Comparison of ENCODE assay signal across 11 cellular contexts in the genomic region with DNA sequence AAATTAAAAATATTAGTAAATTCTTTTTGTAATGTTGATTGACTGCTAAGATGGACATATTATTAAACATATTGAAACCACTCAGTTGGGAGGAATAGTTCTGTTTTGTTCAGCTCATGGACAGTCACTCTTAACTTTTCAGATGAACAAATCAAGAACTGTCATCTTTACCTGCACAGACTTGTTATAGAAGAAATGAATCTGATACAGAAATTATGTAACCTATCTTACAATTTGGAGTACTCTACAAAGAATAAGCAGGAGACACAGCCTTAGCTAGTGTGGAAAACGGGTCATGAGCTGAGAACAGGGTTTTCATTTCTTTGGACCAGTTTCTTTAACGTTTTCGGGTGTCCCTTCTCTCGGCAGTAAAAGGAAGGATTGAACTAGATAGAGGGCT. TPM values are rescaled to one million over a fixed set of nuclear protein-coding genes. Genes with fewer than 3 reads are reported as not detected.
DNase-seq lines count a peak whose midpoint lies in the region; ATAC-seq and TF ChIP-seq lines count a peak whose summit lies in the region.
"Had no signal": no experiment of that assay in that cellular context is flagged by ENCODE, and none has a peak within 500 bp of the region (broad histone marks: within the 10 kb centered on the region; RNA-seq: fewer than 3 reads in every experiment).

No MANE protein-coding gene starts in this region.

- no peaks in the 10 kb centered on the region for H3K27me3 ChIP-seq in layer of hippocampus (ENCODE audit: control insufficient read depth, insufficient read depth, low read length)
- no peaks in the 10 kb centered on the region for H3K27me3 ChIP-seq in stomach

- H3K4me3 ChIP-seq in stomach = no peak overlapping the region

- peak overlapping the region; percentile 79 for H3K27ac ChIP-seq in layer of hippocampus (ENCODE audit: low read depth, low read length)
- peak overlapping the region; percentile 83 to 88 (median 85) for H3K27ac ChIP-seq in stomach

- intact Hi-C loops in stomach (cut with DNase I; ENCODE audit: low total_unique reads) = no loop called here

- WGBS in stomach, 5 donors = 23 to 43% (median 29%) methylated on average over 4 of the region's 4 CpGs

- H3K36me3 ChIP-seq in stomach = no peaks in the 10 kb centered on the region

- no peak for TF ChIP-seq CTCF in stomach (IDR thresholded peaks at IDR 0.05)

- peaks cover 11 to 41% (median 32%) of the 10 kb centered on the region in 4 donors for H3K4me1 ChIP-seq in stomach

- no peak for TF ChIP-seq POLR2A in stomach (IDR thresholded peaks at IDR 0.05)

- no peak for DNase-seq in T-helper 1 cell
- no peak for DNase-seq in activated CD8-positive, alpha-beta T cell treated with anti-CD3 and anti-CD28 coated beads, Interleukin-2, amount 10 ng/mL, durations not matched to agents 7 days and 5 days
- no peak for DNase-seq in stomach
- DNase-seq in NCI-H2107 (lab: John Stamatoyannopoulos, UW) = no peak
- no peak for DNase-seq in NCI-H1048 (lab: John Stamatoyannopoulos, UW)
- DNase-seq: cerebellar nuclear complex; stimulated activated naive CD8-positive, alpha-beta T cell treated with anti-CD3 and anti-CD28 coated beads, Interleukin-15, Interleukin-2, amounts not matched to agents 100 U/mL and 50 U/mL, for 24 hours had no signal

- peaks cover 25% of the 10 kb centered on the region for H3K4me1 Mint-ChIP-seq in T-helper 1 cell treated with Interleukin-12 subunit alpha and Interleukin-12 subunit beta and Interleukin-4 antibody, amounts not matched to agents 30 μg/mL and 1 μg/mL, for 36 hours (ENCODE audit: low read depth)
- H3K4me1 Mint-ChIP-seq in activated CD8-positive, alpha-beta T cell treated with anti-CD3 and anti-CD28 coated beads, Interleukin-2, amount 10 ng/mL, durations not matched to agents 7 days and 5 days (ENCODE audit: low read depth) = peaks cover 27% of the 10 kb centered on the region

- no peaks in the 10 kb centered on the region for H3K9me3 Mint-ChIP-seq in T-helper 1 cell treated with Interleukin-12 subunit alpha and Interleukin-12 subunit beta and Interleukin-4 antibody, amounts not matched to agents 30 μg/mL and 1 μg/mL, for 36 hours
- no peaks in the 10 kb centered on the region for H3K9me3 Mint-ChIP-seq in activated CD8-positive, alpha-beta T cell treated with anti-CD3 and anti-CD28 coated beads, Interleukin-2, amount 10 ng/mL, durations not matched to agents 7 days and 5 days (ENCODE audit: insufficient read depth)

- H3K36me3 Mint-ChIP-seq in T-helper 1 cell treated with Interleukin-12 subunit alpha and Interleukin-12 subunit beta and Interleukin-4 antibody, amounts not matched to agents 30 μg/mL and 1 μg/mL, for 36 hours (ENCODE audit: low read depth) = peaks cover 8% of the 10 kb centered on the region
- peaks cover 27% of the 10 kb centered on the region for H3K36me3 Mint-ChIP-seq in activated CD8-positive, alpha-beta T cell treated with anti-CD3 and anti-CD28 coated beads, Interleukin-2, amount 10 ng/mL, durations not matched to agents 7 days and 5 days (ENCODE audit: low read depth)

- no peak for TF ChIP-seq EP300 in stomach (IDR thresholded peaks at IDR 0.05)

- H3K9me3 ChIP-seq in stomach = no peaks in the 10 kb centered on the region

- POLR2A ChIA-PET in activated CD8-positive, alpha-beta T cell treated with anti-CD3 and anti-CD28 coated beads, Interleukin-2, amount 10 ng/mL, durations not matched to agents 7 days and 5 days (lab: Charles Lee) = interaction anchor here (0.9 to 1.1 kb wide), 2 partner anchors 25 to 297 kb away, joined by 3 read pairs; no protein-coding TSS in a partner anchor

- ATAC-seq in activated CD8-positive, alpha-beta T cell treated with anti-CD3 and anti-CD28 coated beads, Interleukin-2, amount 10 ng/mL, durations not matched to agents 7 days and 5 days = no peak
- ATAC-seq in GM21528 (IDR thresholded peaks at IDR 0.05; ENCODE audit: low FRiP score, unreplicated experiment) = no peak
- ATAC-seq: activated CD4-positive, alpha-beta T cell treated with anti-CD3 and anti-CD28 coated beads for 36 hours; stimulated activated naive CD8-positive, alpha-beta T cell treated with anti-CD3 and anti-CD28 coated beads, Interleukin-15, Interleukin-2, amounts not matched to agents 100 U/mL and 50 U/mL, for 24 hours had no signal

- H3K27me3 Mint-ChIP-seq in T-helper 1 cell treated with Interleukin-12 subunit alpha and Interleukin-12 subunit beta and Interleukin-4 antibody, amounts not matched to agents 30 μg/mL and 1 μg/mL, for 36 hours (ENCODE audit: low read depth) = peaks cover 18% of the 10 kb centered on the region
- peaks cover 5% of the 10 kb centered on the region for H3K27me3 Mint-ChIP-seq in activated CD8-positive, alpha-beta T cell treated with anti-CD3 and anti-CD28 coated beads, Interleukin-2, amount 10 ng/mL, durations not matched to agents 7 days and 5 days (ENCODE audit: low read depth)

- CTCF ChIA-PET in activated CD8-positive, alpha-beta T cell treated with anti-CD3 and anti-CD28 coated beads, Interleukin-2, amount 10 ng/mL, durations not matched to agents 7 days and 5 days (lab: Charles Lee) = interaction anchor here (1.0 to 2.5 kb wide), 3 partner anchors 10 to 336 kb away, joined by 3 to 12 read pairs (median 4); a partner anchor contains a TSS

- H3K27ac Mint-ChIP-seq in T-helper 1 cell treated with Interleukin-12 subunit alpha and Interleukin-12 subunit beta and Interleukin-4 antibody, amounts not matched to agents 30 μg/mL and 1 μg/mL, for 36 hours = peak overlapping the region; percentile 62
- no peak overlapping the region for H3K27ac Mint-ChIP-seq in activated CD8-positive, alpha-beta T cell treated with anti-CD3 and anti-CD28 coated beads, Interleukin-2, amount 10 ng/mL, durations not matched to agents 7 days and 5 days
- H3K27ac Mint-ChIP-seq: activated CD4-positive, alpha-beta T cell treated with anti-CD3 and anti-CD28 coated beads for 36 hours had no signal

- no peak overlapping the region for H3K4me3 Mint-ChIP-seq in T-helper 1 cell treated with Interleukin-12 subunit alpha and Interleukin-12 subunit beta and Interleukin-4 antibody, amounts not matched to agents 30 μg/mL and 1 μg/mL, for 36 hours
- peak overlapping the region; percentile 65 for H3K4me3 Mint-ChIP-seq in activated CD8-positive, alpha-beta T cell treated with anti-CD3 and anti-CD28 coated beads, Interleukin-2, amount 10 ng/mL, durations not matched to agents 7 days and 5 days
- H3K4me3 Mint-ChIP-seq: activated CD4-positive, alpha-beta T cell treated with anti-CD3 and anti-CD28 coated beads for 36 hours had no signal

RNA-seq across cellular contexts. Expression of a gene that starts 1.2 kb away (rescaled TPM):
- total RNA-seq in activated CD8-positive, alpha-beta T cell treated with anti-CD3 and anti-CD28 coated beads, Interleukin-2, amount 10 ng/mL, durations not matched to agents 7 days and 5 days = 10 to 100 TPM; 80.8 to 83.3 TPM
- total RNA-seq in stomach = 10 to 100 TPM; 11.9 to 25.2 (median 14.6) TPM
- polyA plus RNA-seq in stomach = 1 to 10 TPM; 3.5 to 8.5 (median 5.4) TPM
